ENCODE assay signal across 17 cellular contexts in genomic region chr20:22264917-22265316, GRCh38.
"Had no signal": no experiment of that assay in that cellular context is flagged by ENCODE, and none has a peak within 500 bp of the region (broad histone marks: within the 10 kb centered on the region; RNA-seq: fewer than 3 reads in every experiment).

No MANE protein-coding gene starts in this region.

- H3K4me1 ChIP-seq: gastrocnemius medialis, heart right ventricle, left lung, lower lobe of right lung had no signal

- ATAC-seq: gastrocnemius medialis, heart right ventricle, left cardiac atrium, left lung, left ventricle myocardium superior, lower lobe of right lung, mucosa of descending colon had no signal

- H3K9me3 ChIP-seq: esophagus muscularis mucosa, gastrocnemius medialis, heart right ventricle, left lung, lower lobe of right lung, mucosa of descending colon had no signal

- H3K4me3 ChIP-seq: coronary artery, dorsolateral prefrontal cortex, esophagus muscularis mucosa, gastrocnemius medialis, heart right ventricle, left lung, lower lobe of right lung, mucosa of descending colon had no signal

- H3K36me3 ChIP-seq: esophagus muscularis mucosa, gastrocnemius medialis, heart right ventricle, left lung, lower lobe of right lung had no signal

- H3K27ac ChIP-seq: coronary artery, esophagus muscularis mucosa, gastrocnemius medialis, heart right ventricle, left lung, lower lobe of right lung had no signal

- H3K27me3 ChIP-seq: esophagus muscularis mucosa, left lung had no signal

- DNase-seq: dermis blood vessel endothelial cell; dorsolateral prefrontal cortex; effector CD4-positive, alpha-beta T cell; effector memory CD4-positive, alpha-beta T cell; foreskin melanocyte; gastrocnemius medialis; glutamatergic neuron; heart right ventricle; hippocampal formation; left cardiac atrium; left lung; left ventricle myocardium superior; lower lobe of right lung; mesenchymal stem cell; mucosa of descending colon had no signal
